8 cellular contexts compared by ENCODE assay signal in the genomic region with DNA sequence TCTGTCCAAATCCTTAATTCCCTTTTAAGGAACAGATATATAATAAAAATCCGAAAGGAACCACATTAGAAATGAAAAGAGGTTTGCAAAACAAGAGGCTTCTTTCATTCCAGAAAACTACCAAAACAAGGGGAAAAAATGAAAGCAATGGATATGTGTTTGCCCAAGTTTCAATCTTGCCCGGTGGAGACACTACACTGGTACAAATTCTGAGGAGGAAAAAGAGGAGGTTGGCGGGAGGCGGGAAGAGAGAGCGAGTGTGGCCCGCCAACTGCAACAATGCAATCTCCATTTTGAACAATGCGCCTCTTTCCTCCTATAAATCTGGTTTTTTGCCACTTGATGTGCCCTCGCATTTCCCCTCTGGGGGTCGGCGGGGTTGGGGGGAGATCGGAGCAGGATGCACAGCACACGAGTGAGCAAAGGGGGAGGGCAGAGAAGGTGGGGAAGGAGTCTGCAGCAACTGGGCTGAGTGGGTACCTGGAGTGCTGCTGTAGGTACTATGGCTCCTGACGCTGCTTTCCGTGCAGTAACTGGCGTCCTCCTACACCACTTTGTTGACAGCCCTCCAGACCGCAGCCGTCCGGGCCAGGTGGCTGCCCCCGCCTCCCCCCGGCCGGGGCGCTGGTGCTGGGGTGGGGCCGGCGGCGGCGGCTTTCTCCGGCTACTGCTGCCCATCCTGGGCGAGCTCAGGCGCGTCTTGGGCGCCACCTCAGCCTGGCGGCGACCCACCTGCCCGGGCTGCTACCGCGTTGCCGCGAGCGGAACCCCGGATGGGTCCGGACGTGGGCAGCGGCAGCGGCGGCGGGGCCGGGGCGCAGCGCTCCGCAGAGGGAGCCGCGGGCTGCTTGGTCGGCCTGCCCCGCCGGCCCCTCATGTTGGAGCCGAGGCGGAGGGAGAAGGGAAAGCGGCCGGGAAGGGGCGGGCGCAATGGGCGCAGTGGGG.
DNase-seq lines count a peak whose midpoint lies in the region; ATAC-seq, FAIRE-seq and TF ChIP-seq lines count a peak whose summit lies in the region.

No MANE protein-coding gene starts in this region.

- no peaks in the 10 kb centered on the region for H3K27me3 ChIP-seq in bronchial epithelial cell (ENCODE audit: control insufficient read depth, insufficient read depth, low read length)
- H3K27me3 ChIP-seq in kidney epithelial cell (ENCODE audit: control insufficient read depth, insufficient read depth, low read length), result no peaks in the 10 kb centered on the region

- H3K36me3 ChIP-seq in bronchial epithelial cell (ENCODE audit: control insufficient read depth, insufficient read depth, low read length), result no peaks in the 10 kb centered on the region
- no peaks in the 10 kb centered on the region for H3K36me3 ChIP-seq in kidney epithelial cell (ENCODE audit: control insufficient read depth, insufficient read depth, low read length)

- DNase-seq in T-helper 1 cell, result peak; percentile 58 to 78 (median 69)
- peak; percentile 50 for DNase-seq in bronchial epithelial cell (ENCODE audit: low read depth)
- no peak for DNase-seq in kidney epithelial cell (ENCODE audit: low read depth)
- DNase-seq in stimulated activated CD4-positive, alpha-beta T cell treated with anti-CD3 and anti-CD28 coated beads, Interleukin-1b, Interleukin-23, amount 100 ng/mL, for 4 hours (ENCODE audit: low read depth in 2 of 2), result peak; percentile 31 to 59
- DNase-seq in NCI-H187 treated with DMSO at 0.1 percent for 48 hours (lab: John Stamatoyannopoulos, UW), result no peak
- no peak for DNase-seq in NCI-H69 (lab: John Stamatoyannopoulos, UW)

- TF ChIP-seq CTCF in bronchial epithelial cell (IDR thresholded peaks at IDR 0.05; ENCODE audit: insufficient read depth, low read length, severe bottlenecking), result no peak
- no peak for TF ChIP-seq CTCF in kidney epithelial cell (IDR thresholded peaks at IDR 0.05; ENCODE audit: insufficient read depth, low read length, poor library complexity, severe bottlenecking)

- H3K4me3 ChIP-seq in bronchial epithelial cell (ENCODE audit: low read depth, low read length), result peak overlapping the region; percentile 67
- H3K4me3 ChIP-seq in kidney epithelial cell (ENCODE audit: low read depth, low read length), result peak overlapping the region; percentile 80

- FAIRE-seq in bronchial epithelial cell (lab: Jason Lieb, UNC), result no peak

- ATAC-seq in GM18868 (IDR thresholded peaks at IDR 0.05; ENCODE audit: unreplicated experiment), result peak; percentile 58
- peak; percentile 62 for ATAC-seq in HG03066 (IDR thresholded peaks at IDR 0.05; ENCODE audit: low read depth, unreplicated experiment)

Comparison
In these comparisons a context has a peak if more than half of its experiments do, and no peak if none do; other contexts are left out.
1. DNase-seq: peak in T-helper 1 cell (5 of 5), bronchial epithelial cell (single experiment) and stimulated activated CD4-positive, alpha-beta T cell treated with anti-CD3 and anti-CD28 coated beads, Interleukin-1b, Interleukin-23, amount 100 ng/mL, for 4 hours (2 of 2); none in kidney epithelial cell (single experiment), NCI-H187 treated with DMSO at 0.1 percent for 48 hours (single experiment) and NCI-H69 (single experiment).